2 cellular contexts compared by ENCODE assay signal in the genomic region with DNA sequence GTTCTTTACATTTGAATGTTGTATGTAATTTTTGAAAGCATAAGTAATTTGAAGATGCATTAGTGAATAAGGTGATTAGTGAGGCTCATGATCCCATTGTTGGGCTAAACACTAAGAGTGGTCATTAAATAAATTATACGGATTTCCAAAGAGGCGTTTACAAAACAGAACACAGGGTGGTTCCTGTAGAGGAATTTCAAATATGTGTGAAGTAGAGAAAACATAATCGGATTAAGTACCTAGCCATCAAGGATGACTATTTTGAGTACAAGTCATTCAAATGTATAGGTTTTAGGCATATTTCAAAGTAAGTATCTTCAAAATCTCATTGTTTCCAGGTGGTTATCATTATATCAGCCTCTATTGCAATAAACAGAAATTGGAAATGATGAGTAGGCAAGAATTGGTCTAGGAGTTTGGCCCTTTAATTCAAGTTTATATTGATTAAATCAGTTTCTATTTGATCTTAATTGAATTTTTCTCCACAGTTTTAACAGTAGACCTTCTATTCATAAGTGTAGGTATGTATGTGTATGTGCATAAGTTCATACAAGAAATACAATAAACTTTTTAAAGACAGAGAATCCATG.
TF ChIP-seq lines count a peak whose summit lies in the region.

No MANE protein-coding gene starts in this region.

TF ChIP-seq in HepG2, 621 proteins besides CTCF, POLR2A, EP300 and RAD21:
- TF ChIP-seq MAFF (IDR thresholded peaks at IDR 0.05; ENCODE audit: low read depth, low read length) (peak; percentile 71), ZNF367 (CRISPR knock-in tag; IDR thresholded peaks at IDR 0.05; ENCODE audit: borderline replicate concordance) (no peak), MAFK (conservative IDR thresholded peaks at IDR 0.05 in 1 of 2, IDR thresholded peaks at IDR 0.05 in 1 of 2; ENCODE audit: low read length in 2 of 2) (peak; percentile 59 to 79), FOXK2 (IDR thresholded peaks at IDR 0.05) (no peak), NBN (conservative IDR thresholded peaks at IDR 0.05) (no peak)
- TF ChIP-seq, protein P1, sequence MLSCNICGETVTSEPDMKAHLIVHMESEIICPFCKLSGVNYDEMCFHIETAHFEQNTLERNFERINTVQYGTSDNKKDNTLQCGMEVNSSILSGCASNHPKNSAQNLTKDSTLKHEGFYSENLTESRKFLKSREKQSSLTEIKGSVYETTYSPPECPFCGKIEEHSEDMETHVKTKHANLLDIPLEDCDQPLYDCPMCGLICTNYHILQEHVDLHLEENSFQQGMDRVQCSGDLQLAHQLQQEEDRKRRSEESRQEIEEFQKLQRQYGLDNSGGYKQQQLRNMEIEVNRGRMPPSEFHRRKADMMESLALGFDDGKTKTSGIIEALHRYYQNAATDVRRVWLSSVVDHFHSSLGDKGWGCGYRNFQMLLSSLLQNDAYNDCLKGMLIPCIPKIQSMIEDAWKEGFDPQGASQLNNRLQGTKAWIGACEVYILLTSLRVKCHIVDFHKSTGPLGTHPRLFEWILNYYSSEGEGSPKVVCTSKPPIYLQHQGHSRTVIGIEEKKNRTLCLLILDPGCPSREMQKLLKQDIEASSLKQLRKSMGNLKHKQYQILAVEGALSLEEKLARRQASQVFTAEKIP (CRISPR knock-in tag; IDR thresholded peaks at IDR 0.05; ENCODE audit: borderline replicate concordance): no peak

TF ChIP-seq in IMR-90, 13 proteins besides CTCF, POLR2A, EP300 and RAD21:
- no peak for TF ChIP-seq MAZ (IDR thresholded peaks at IDR 0.05; ENCODE audit: borderline replicate concordance, low read depth, low read length)
- TF ChIP-seq, protein P2, sequence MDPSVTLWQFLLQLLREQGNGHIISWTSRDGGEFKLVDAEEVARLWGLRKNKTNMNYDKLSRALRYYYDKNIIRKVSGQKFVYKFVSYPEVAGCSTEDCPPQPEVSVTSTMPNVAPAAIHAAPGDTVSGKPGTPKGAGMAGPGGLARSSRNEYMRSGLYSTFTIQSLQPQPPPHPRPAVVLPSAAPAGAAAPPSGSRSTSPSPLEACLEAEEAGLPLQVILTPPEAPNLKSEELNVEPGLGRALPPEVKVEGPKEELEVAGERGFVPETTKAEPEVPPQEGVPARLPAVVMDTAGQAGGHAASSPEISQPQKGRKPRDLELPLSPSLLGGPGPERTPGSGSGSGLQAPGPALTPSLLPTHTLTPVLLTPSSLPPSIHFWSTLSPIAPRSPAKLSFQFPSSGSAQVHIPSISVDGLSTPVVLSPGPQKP (IDR thresholded peaks at IDR 0.05; ENCODE audit: borderline replicate concordance, low read depth, low read length): no peak
- TF ChIP-seq MAFK (IDR thresholded peaks at IDR 0.05; ENCODE audit: low read depth, low read length): peak; percentile 55
- no peak for TF ChIP-seq CHD1 (IDR thresholded peaks at IDR 0.05; ENCODE audit: low read depth, low read length)
